ENCODE assay signal across 1 cellular context in genomic region chr6:43806041-43806757, GRCh38.
TF ChIP-seq lines count a peak whose summit lies in the region.

No MANE protein-coding gene starts in this region.

TF ChIP-seq in HepG2, 621 proteins besides CTCF, POLR2A, EP300 and RAD21 (continued from another document):
- TF ChIP-seq ZBTB4 (CRISPR knock-in tag; IDR thresholded peaks at IDR 0.05; ENCODE audit: borderline replicate concordance) (no peak), SOX13 (IDR thresholded peaks at IDR 0.05) (peak; percentile 45; the same call in 1 of the 2 replicates), SOX13 (CRISPR knock-in tag; conservative IDR thresholded peaks at IDR 0.05 in 1 of 2, IDR thresholded peaks at IDR 0.05 in 1 of 2) (peak in 1 of 2 experiments; percentile 84; a peak in 2 of 4 replicates)
